9 cellular contexts compared by ENCODE assay signal in genomic region chr4:113645771-113646455, GRCh38.
DNase-seq lines count a peak whose midpoint lies in the region; TF ChIP-seq lines count a peak whose summit lies in the region.
"Had no signal": no experiment of that assay in that cellular context is flagged by ENCODE, and none has a peak within 500 bp of the region (broad histone marks: within the 10 kb centered on the region; RNA-seq: fewer than 3 reads in every experiment).

No MANE protein-coding gene starts in this region.

- intact Hi-C loops in transverse colon (cut with DNase I; ENCODE audit: low total_unique reads) (no loop called here), vagina (cut with DNase I) (no loop called here)

- H3K4me1 ChIP-seq in transverse colon (peaks cover 21 to 69% (median 48%) of the 10 kb centered on the region in 4 donors), vagina (peaks cover 19% of the 10 kb centered on the region)

- no peaks in the 10 kb centered on the region for H3K27me3 ChIP-seq in transverse colon
- H3K27me3 ChIP-seq in vagina, result no peaks in the 10 kb centered on the region

- in situ Hi-C loops in transverse colon (cut with MboI; ENCODE audit: low pct_ligation_motif_present in 1 of 4, low pct_unique_long_range_greater_than_20kb in 1 of 4, low sequenced_read_pairs in 3 of 4), result no loop called here

- no peak for TF ChIP-seq POLR2A in transverse colon (IDR thresholded peaks at IDR 0.05)
- TF ChIP-seq POLR2A in vagina (IDR thresholded peaks at IDR 0.05), result no peak

- H3K27ac ChIP-seq in VCaP (peak overlapping the region; percentile 94), transverse colon (peak overlapping the region; percentile 78 to 87 (median 84)), vagina (no peak overlapping the region)

- H3K36me3 ChIP-seq in transverse colon (no peaks in the 10 kb centered on the region), vagina (no peaks in the 10 kb centered on the region)

- TF ChIP-seq EP300 in transverse colon (IDR thresholded peaks at IDR 0.05; ENCODE audit: low read depth), result peak; percentile 17

- DNase-seq in NCI-H82 (lab: John Stamatoyannopoulos, UW) (peak; percentile 6), NCI-H82 treated with DMSO at 0.1 percent for 48 hours (lab: John Stamatoyannopoulos, UW; ENCODE audit: unreplicated experiment) (no peak), iPS DF 4.7 (ENCODE audit: extremely low read depth, low spot score) (peak; percentile 38), transverse colon (peak; percentile 61), vagina (ENCODE audit: extremely low spot score in 2 of 2) (no peak), cerebellum (ENCODE audit: low spot score) (no peak)
- DNase-seq in stimulated activated CD8-positive, alpha-beta memory T cell treated with anti-CD3 and anti-CD28 coated beads, Interleukin-4, amount 100 ng/mL, for 48 hours, result no peak
- DNase-seq: CD4-positive, alpha-beta T cell had no signal

- WGBS in transverse colon (ENCODE audit: low coverage in 1 of 2), 2 donors, result 38 to 57% methylated on average over 5 of the region's 5 CpGs

- no peaks in the 10 kb centered on the region for H3K9me3 ChIP-seq in transverse colon
- no peaks in the 10 kb centered on the region for H3K9me3 ChIP-seq in vagina

- H3K4me3 ChIP-seq in transverse colon (no peak overlapping the region), vagina (no peak overlapping the region)

- TF ChIP-seq CTCF in VCaP (conservative IDR thresholded peaks at IDR 0.05) (no peak), transverse colon (IDR thresholded peaks at IDR 0.05) (no peak), vagina (IDR thresholded peaks at IDR 0.05) (no peak)

Comparison
In these comparisons a context has a peak if more than half of its experiments do, and no peak if none do; other contexts are left out.
1. DNase-seq: peak in NCI-H82 (single experiment), iPS DF 4.7 (single experiment) and transverse colon (single experiment); none in NCI-H82 treated with DMSO at 0.1 percent for 48 hours (single experiment), vagina (0 of 2), cerebellum (single experiment) and stimulated activated CD8-positive, alpha-beta memory T cell treated with anti-CD3 and anti-CD28 coated beads, Interleukin-4, amount 100 ng/mL, for 48 hours (single experiment).